Comparison of ENCODE assay signal across 22 cellular contexts in the genomic region with DNA sequence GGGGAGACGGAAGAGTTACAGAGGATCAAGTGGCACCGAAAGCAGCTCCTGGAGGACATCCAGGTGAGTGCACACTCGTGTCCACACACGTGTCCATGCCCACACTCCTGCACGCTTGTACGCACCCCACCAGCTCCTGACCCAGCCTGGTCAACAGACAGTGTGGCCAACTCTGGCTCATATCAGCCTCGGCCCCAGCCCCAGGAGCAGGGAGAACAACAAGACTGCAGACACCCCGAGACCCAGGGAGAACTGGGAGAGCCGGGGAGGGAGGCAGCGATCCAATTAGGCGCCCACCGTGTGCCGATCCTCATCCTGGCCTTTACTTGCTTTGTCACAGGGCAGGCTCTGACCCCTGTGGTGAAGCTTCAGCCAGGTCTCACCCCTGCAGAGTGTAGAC. TPM values are rescaled to one million over a fixed set of nuclear protein-coding genes. Genes with fewer than 3 reads are reported as not detected.
DNase-seq lines count a peak whose midpoint lies in the region; ATAC-seq and TF ChIP-seq lines count a peak whose summit lies in the region.
"Had no signal": no experiment of that assay in that cellular context is flagged by ENCODE, and none has a peak within 500 bp of the region (broad histone marks: within the 10 kb centered on the region; RNA-seq: fewer than 3 reads in every experiment).

No MANE protein-coding gene starts in this region.

- no peak for ATAC-seq in activated CD8-positive, alpha-beta T cell treated with anti-CD3 and anti-CD28 coated beads, Interleukin-2, amount 10 ng/mL, durations not matched to agents 7 days and 5 days
- no peak for ATAC-seq in activated CD8-positive, alpha-beta T cell treated with anti-CD3 and anti-CD28 coated beads for 36 hours
- ATAC-seq in CD4-positive, CD25-positive, alpha-beta regulatory T cell (ENCODE audit: low read depth in 2 of 2): no peak
- no peak for ATAC-seq in naive thymus-derived CD4-positive, alpha-beta T cell
- ATAC-seq in GM23338: no peak
- ATAC-seq: HepG2 had no signal

- CTCF ChIA-PET in activated CD8-positive, alpha-beta T cell treated with anti-CD3 and anti-CD28 coated beads, Interleukin-2, amount 10 ng/mL, durations not matched to agents 7 days and 5 days (lab: Charles Lee): interaction anchor here (1.6 kb wide), 1 partner anchor 32 kb away, joined by 3 read pairs; no protein-coding TSS in a partner anchor
- CTCF ChIA-PET in activated CD8-positive, alpha-beta T cell treated with anti-CD3 and anti-CD28 coated beads for 36 hours (lab: Charles Lee): interaction anchor here (1.3 kb wide), 1 partner anchor 33 kb away, joined by 4 read pairs; no protein-coding TSS in a partner anchor
- CTCF ChIA-PET in naive thymus-derived CD4-positive, alpha-beta T cell (lab: Charles Lee): interaction anchor here (0.6 kb wide), 1 partner anchor 1186 kb away, joined by 3 read pairs; no protein-coding TSS in a partner anchor

- H3K4me3 Mint-ChIP-seq in activated CD8-positive, alpha-beta T cell treated with anti-CD3 and anti-CD28 coated beads, Interleukin-2, amount 10 ng/mL, durations not matched to agents 7 days and 5 days: no peak overlapping the region
- no peak overlapping the region for H3K4me3 Mint-ChIP-seq in activated CD8-positive, alpha-beta T cell treated with anti-CD3 and anti-CD28 coated beads for 36 hours
- H3K4me3 Mint-ChIP-seq in CD4-positive, CD25-positive, alpha-beta regulatory T cell: peak overlapping the region in 1 of 4 donors; percentile 56
- H3K4me3 Mint-ChIP-seq in activated naive CD8-positive, alpha-beta T cell treated with anti-CD3 and anti-CD28 coated beads for 36 hours: no peak overlapping the region
- no peak overlapping the region for H3K4me3 Mint-ChIP-seq in naive thymus-derived CD4-positive, alpha-beta T cell
- no peak overlapping the region for H3K4me3 Mint-ChIP-seq in GM23338
- H3K4me3 Mint-ChIP-seq: HFFc6 had no signal

- H3K4me3 ChIP-seq in CD4-positive, CD25-positive, alpha-beta regulatory T cell (ENCODE audit: low read depth, low read length): no peak overlapping the region
- H3K4me3 ChIP-seq in naive thymus-derived CD4-positive, alpha-beta T cell (ENCODE audit: low read length): no peak overlapping the region
- no peak overlapping the region for H3K4me3 ChIP-seq in GM23338

- peaks cover 22% of the 10 kb centered on the region for H3K4me1 ChIP-seq in CD4-positive, CD25-positive, alpha-beta regulatory T cell (ENCODE audit: control insufficient read depth, insufficient read depth, low read length, poor library complexity, severe bottlenecking)
- H3K4me1 ChIP-seq in naive thymus-derived CD4-positive, alpha-beta T cell (ENCODE audit: control insufficient read depth in 2 of 2, insufficient read depth in 2 of 2, low read length in 2 of 2): peaks cover 16 to 23% of the 10 kb centered on the region in 2 donors
- no peaks in the 10 kb centered on the region for H3K4me1 ChIP-seq in GM23338 (ENCODE audit: insufficient read depth)

- no peak overlapping the region for H3K4me2 ChIP-seq in GM23338

- intact Hi-C loops in activated CD8-positive, alpha-beta T cell treated with anti-CD3 and anti-CD28 coated beads for 36 hours (cut with micrococcal nuclease): no loop called here
- intact Hi-C loops in naive thymus-derived CD4-positive, alpha-beta T cell (cut with micrococcal nuclease): no loop called here

- TF ChIP-seq CTCF in activated CD8-positive, alpha-beta T cell treated with anti-CD3 and anti-CD28 coated beads for 36 hours (IDR thresholded peaks at IDR 0.05): no peak
- TF ChIP-seq CTCF in GM23338 (conservative IDR thresholded peaks at IDR 0.05; ENCODE audit: low read depth in 2 of 2): no peak

- H3F3A ChIP-seq in GM23338 (replicated peaks; ENCODE audit: low read depth): no peaks in the 10 kb centered on the region

- H3K27ac Mint-ChIP-seq in activated CD8-positive, alpha-beta T cell treated with anti-CD3 and anti-CD28 coated beads, Interleukin-2, amount 10 ng/mL, durations not matched to agents 7 days and 5 days: peak overlapping the region; percentile 57
- no peak overlapping the region for H3K27ac Mint-ChIP-seq in activated CD8-positive, alpha-beta T cell treated with anti-CD3 and anti-CD28 coated beads for 36 hours
- H3K27ac Mint-ChIP-seq in CD4-positive, CD25-positive, alpha-beta regulatory T cell: peak overlapping the region in 2 of 3 donors; percentile 54 to 88
- peak overlapping the region; percentile 50 for H3K27ac Mint-ChIP-seq in activated naive CD8-positive, alpha-beta T cell treated with anti-CD3 and anti-CD28 coated beads for 36 hours
- peak overlapping the region in 6 of 9 donors; percentile 33 to 87 (median 54) for H3K27ac Mint-ChIP-seq in naive thymus-derived CD4-positive, alpha-beta T cell
- no peak overlapping the region for H3K27ac Mint-ChIP-seq in GM23338
- H3K27ac Mint-ChIP-seq: HFFc6 had no signal

- no peaks in the 10 kb centered on the region for H3K9me2 ChIP-seq in GM23338 (ENCODE audit: insufficient read depth)

- H3K79me2 ChIP-seq in GM23338 (replicated peaks; ENCODE audit: insufficient read depth): no peaks in the 10 kb centered on the region

- peaks cover 88% of the 10 kb centered on the region for H3K36me3 Mint-ChIP-seq in activated CD8-positive, alpha-beta T cell treated with anti-CD3 and anti-CD28 coated beads, Interleukin-2, amount 10 ng/mL, durations not matched to agents 7 days and 5 days (ENCODE audit: low read depth)
- H3K36me3 Mint-ChIP-seq in activated CD8-positive, alpha-beta T cell treated with anti-CD3 and anti-CD28 coated beads for 36 hours (ENCODE audit: low read depth): peaks cover 36% of the 10 kb centered on the region
- H3K36me3 Mint-ChIP-seq in CD4-positive, CD25-positive, alpha-beta regulatory T cell: peaks cover 56% of the 10 kb centered on the region
- H3K36me3 Mint-ChIP-seq in activated naive CD8-positive, alpha-beta T cell treated with anti-CD3 and anti-CD28 coated beads for 36 hours: peaks cover 31% of the 10 kb centered on the region
- peaks cover 20 to 64% (median 47%) of the 10 kb centered on the region in 5 donors for H3K36me3 Mint-ChIP-seq in naive thymus-derived CD4-positive, alpha-beta T cell
- H3K36me3 Mint-ChIP-seq in GM23338 (ENCODE audit: low read depth): no peaks in the 10 kb centered on the region

- no peak overlapping the region for H2AFZ ChIP-seq in GM23338

- no peaks in the 10 kb centered on the region for H4K20me1 ChIP-seq in GM23338 (replicated peaks; ENCODE audit: insufficient read depth)

- H3K27me3 Mint-ChIP-seq in activated CD8-positive, alpha-beta T cell treated with anti-CD3 and anti-CD28 coated beads, Interleukin-2, amount 10 ng/mL, durations not matched to agents 7 days and 5 days (ENCODE audit: low read depth): no peaks in the 10 kb centered on the region
- H3K27me3 Mint-ChIP-seq in activated CD8-positive, alpha-beta T cell treated with anti-CD3 and anti-CD28 coated beads for 36 hours: no peaks in the 10 kb centered on the region
- no peaks in the 10 kb centered on the region for H3K27me3 Mint-ChIP-seq in CD4-positive, CD25-positive, alpha-beta regulatory T cell
- H3K27me3 Mint-ChIP-seq in activated naive CD8-positive, alpha-beta T cell treated with anti-CD3 and anti-CD28 coated beads for 36 hours: no peaks in the 10 kb centered on the region
- H3K27me3 Mint-ChIP-seq in naive thymus-derived CD4-positive, alpha-beta T cell: no peaks in the 10 kb centered on the region
- H3K27me3 Mint-ChIP-seq in GM23338 (ENCODE audit: insufficient read depth, low read depth, poor library complexity): peaks cover 10% of the 10 kb centered on the region

- no peak for DNase-seq in activated CD8-positive, alpha-beta T cell treated with anti-CD3 and anti-CD28 coated beads, Interleukin-2, amount 10 ng/mL, durations not matched to agents 7 days and 5 days
- no peak for DNase-seq in activated CD8-positive, alpha-beta T cell treated with anti-CD3 and anti-CD28 coated beads for 36 hours
- DNase-seq in CD4-positive, CD25-positive, alpha-beta regulatory T cell: no peak
- DNase-seq in activated naive CD8-positive, alpha-beta T cell treated with anti-CD3 and anti-CD28 coated beads for 36 hours: no peak
- no peak for DNase-seq in naive thymus-derived CD4-positive, alpha-beta T cell
- DNase-seq in GM23338 (ENCODE audit: low spot score): no peak
- no peak for DNase-seq in LoVo (ENCODE audit: low spot score)
- no peak for DNase-seq in DMS153 treated with DMSO at 0.1 percent for 48 hours (lab: John Stamatoyannopoulos, UW; ENCODE audit: unreplicated experiment)
- DNase-seq: DMS79, H7, HFFc6, KBM-7, MV-4-11, NCI-H1417, NCI-H187, NCI-H226, NCI-H524, NCI-H82, OCI-M1, SHP77 had no signal

- H3K27ac ChIP-seq in CD4-positive, CD25-positive, alpha-beta regulatory T cell (ENCODE audit: insufficient read depth, low read length, poor library complexity, severe bottlenecking): no peak overlapping the region
- no peak overlapping the region for H3K27ac ChIP-seq in naive thymus-derived CD4-positive, alpha-beta T cell (ENCODE audit: low read depth, low read length)
- H3K27ac ChIP-seq in GM23338 (ENCODE audit: low read depth): no peak overlapping the region

- POLR2A ChIA-PET in activated CD8-positive, alpha-beta T cell treated with anti-CD3 and anti-CD28 coated beads, Interleukin-2, amount 10 ng/mL, durations not matched to agents 7 days and 5 days (lab: Charles Lee): interaction anchor here (0.7 to 0.8 kb wide), 2 partner anchors 12 to 13 kb away, joined by 3 read pairs; no protein-coding TSS in a partner anchor
- POLR2A ChIA-PET in activated CD8-positive, alpha-beta T cell treated with anti-CD3 and anti-CD28 coated beads for 36 hours (lab: Charles Lee): interaction anchor here (1.6 to 1.8 kb wide), 2 partner anchors 11 to 12 kb away, joined by 6 to 7 read pairs; a partner anchor contains a TSS
- POLR2A ChIA-PET in naive thymus-derived CD4-positive, alpha-beta T cell (lab: Charles Lee): interaction anchor here (0.7 to 1.5 kb wide), 3 partner anchors 10 to 22 kb away, joined by 3 to 5 read pairs (median 3); a partner anchor contains a TSS

- H3K27me3 ChIP-seq in CD4-positive, CD25-positive, alpha-beta regulatory T cell (ENCODE audit: control insufficient read depth, insufficient read depth, low read length): no peaks in the 10 kb centered on the region
- H3K27me3 ChIP-seq in naive thymus-derived CD4-positive, alpha-beta T cell (ENCODE audit: control insufficient read depth in 2 of 2, insufficient read depth in 2 of 2, low read length in 2 of 2): no peaks in the 10 kb centered on the region
- H3K27me3 ChIP-seq in GM23338 (ENCODE audit: insufficient read depth): no peaks in the 10 kb centered on the region

- H3K36me3 ChIP-seq in CD4-positive, CD25-positive, alpha-beta regulatory T cell (ENCODE audit: control insufficient read depth, insufficient read depth, low read length): peaks cover 83% of the 10 kb centered on the region
- peaks cover 28 to 91% (median 38%) of the 10 kb centered on the region in 3 experiments for H3K36me3 ChIP-seq in naive thymus-derived CD4-positive, alpha-beta T cell (ENCODE audit: control insufficient read depth in 2 of 3, insufficient read depth in 3 of 3, low read length in 3 of 3)
- no peaks in the 10 kb centered on the region for H3K36me3 ChIP-seq in GM23338 (ENCODE audit: insufficient read depth)

- no peaks in the 10 kb centered on the region for H3K9me3 ChIP-seq in CD4-positive, CD25-positive, alpha-beta regulatory T cell (ENCODE audit: control insufficient read depth in 2 of 2, low read length in 2 of 2)
- no peaks in the 10 kb centered on the region for H3K9me3 ChIP-seq in naive thymus-derived CD4-positive, alpha-beta T cell (ENCODE audit: control insufficient read depth in 2 of 3, low read length in 3 of 3)

- peaks cover 86% of the 10 kb centered on the region for H3K4me1 Mint-ChIP-seq in activated CD8-positive, alpha-beta T cell treated with anti-CD3 and anti-CD28 coated beads, Interleukin-2, amount 10 ng/mL, durations not matched to agents 7 days and 5 days (ENCODE audit: low read depth)
- peaks cover 69% of the 10 kb centered on the region for H3K4me1 Mint-ChIP-seq in activated CD8-positive, alpha-beta T cell treated with anti-CD3 and anti-CD28 coated beads for 36 hours (ENCODE audit: low read depth)
- H3K4me1 Mint-ChIP-seq in CD4-positive, CD25-positive, alpha-beta regulatory T cell: peaks cover 0 to 74% (median 31%) of the 10 kb centered on the region in 4 donors
- H3K4me1 Mint-ChIP-seq in activated naive CD8-positive, alpha-beta T cell treated with anti-CD3 and anti-CD28 coated beads for 36 hours: peaks cover 44% of the 10 kb centered on the region
- H3K4me1 Mint-ChIP-seq in naive thymus-derived CD4-positive, alpha-beta T cell: peaks cover 48 to 83% (median 77%) of the 10 kb centered on the region in 7 donors
- H3K4me1 Mint-ChIP-seq in GM23338: peaks cover 8% of the 10 kb centered on the region; the same call in 2 of the 3 replicates

- H3K9me3 Mint-ChIP-seq in activated CD8-positive, alpha-beta T cell treated with anti-CD3 and anti-CD28 coated beads, Interleukin-2, amount 10 ng/mL, durations not matched to agents 7 days and 5 days (ENCODE audit: insufficient read depth): no peaks in the 10 kb centered on the region
- peaks cover 2% of the 10 kb centered on the region for H3K9me3 Mint-ChIP-seq in activated CD8-positive, alpha-beta T cell treated with anti-CD3 and anti-CD28 coated beads for 36 hours
- no peaks in the 10 kb centered on the region for H3K9me3 Mint-ChIP-seq in CD4-positive, CD25-positive, alpha-beta regulatory T cell
- no peaks in the 10 kb centered on the region for H3K9me3 Mint-ChIP-seq in activated naive CD8-positive, alpha-beta T cell treated with anti-CD3 and anti-CD28 coated beads for 36 hours
- peaks cover 0 to 4% (median 0%) of the 10 kb centered on the region in 11 donors for H3K9me3 Mint-ChIP-seq in naive thymus-derived CD4-positive, alpha-beta T cell
- H3K9me3 Mint-ChIP-seq in GM23338: peaks cover 4% of the 10 kb centered on the region; the same call in 1 of the 3 replicates

RNA-seq across cellular contexts. Expression of a gene that starts 10.3 kb away (rescaled TPM):
- total RNA-seq in activated CD8-positive, alpha-beta T cell treated with anti-CD3 and anti-CD28 coated beads, Interleukin-2, amount 10 ng/mL, durations not matched to agents 7 days and 5 days: 100 to 1,000 TPM; 107 to 114 TPM
- 10 to 100 TPM; 33.2 to 33.4 TPM for total RNA-seq in activated CD8-positive, alpha-beta T cell treated with anti-CD3 and anti-CD28 coated beads for 36 hours
- 153 TPM for total RNA-seq in CD4-positive, CD25-positive, alpha-beta regulatory T cell
- polyA plus RNA-seq in CD4-positive, CD25-positive, alpha-beta regulatory T cell: 10 to 100 TPM; 47.4 to 56.9 (median 48.9) TPM
- 10 to 100 TPM; 16.6 to 17.3 TPM for total RNA-seq in activated naive CD8-positive, alpha-beta T cell treated with anti-CD3 and anti-CD28 coated beads for 36 hours
- 100 to 1,000 TPM; 123 to 227 (median 214) TPM for total RNA-seq in naive thymus-derived CD4-positive, alpha-beta T cell
- polyA plus RNA-seq in naive thymus-derived CD4-positive, alpha-beta T cell: 10 to 100 TPM; 49.5 to 71.1 TPM
- total RNA-seq in GM23338 (2014; rRNA removed; shearing (Covaris generic)): not detected in 2 replicates
- not detected in 2 replicates for polyA plus RNA-seq in GM23338 (2016; fragmentation: Nextera tagmentation; extraction: Ambion mirVana)
- total RNA-seq: H7, HepG2 had no signal
- polyA plus RNA-seq: BJ, HepG2 had no signal

RNA-seq across cellular contexts. Expression of a gene that starts 48.6 kb away (rescaled TPM):
- 1,000 to 10,000 TPM; 1,167 to 1,252 TPM for total RNA-seq in activated CD8-positive, alpha-beta T cell treated with anti-CD3 and anti-CD28 coated beads, Interleukin-2, amount 10 ng/mL, durations not matched to agents 7 days and 5 days
- 100 to 1,000 TPM; 699 to 717 TPM for total RNA-seq in activated CD8-positive, alpha-beta T cell treated with anti-CD3 and anti-CD28 coated beads for 36 hours
- 537 TPM for total RNA-seq in CD4-positive, CD25-positive, alpha-beta regulatory T cell
- polyA plus RNA-seq in CD4-positive, CD25-positive, alpha-beta regulatory T cell: 1,000 to 10,000 TPM in 2 of 4 donors, 100 to 1,000 TPM in 2; 861 to 1,162 (median 988) TPM
- total RNA-seq in activated naive CD8-positive, alpha-beta T cell treated with anti-CD3 and anti-CD28 coated beads for 36 hours: 100 to 1,000 TPM; 518 to 528 TPM
- total RNA-seq in naive thymus-derived CD4-positive, alpha-beta T cell: 100 to 1,000 TPM; 263 to 886 (median 301) TPM
- polyA plus RNA-seq in naive thymus-derived CD4-positive, alpha-beta T cell: 100 to 1,000 TPM; 838 to 852 TPM
- 2.7 and 3.8 TPM in 2 replicates for total RNA-seq in GM23338 (2014; rRNA removed; shearing (Covaris generic))
- 2.4 and 3.1 TPM in 2 replicates for polyA plus RNA-seq in GM23338 (2016; fragmentation: Nextera tagmentation; extraction: Ambion mirVana)
- total RNA-seq: HepG2 had no signal

Comparison
In these comparisons a context has a peak if more than half of its experiments do, and no peak if none do; other contexts are left out.
1. H3K27ac Mint-ChIP-seq: peak in activated CD8-positive, alpha-beta T cell treated with anti-CD3 and anti-CD28 coated beads, Interleukin-2, amount 10 ng/mL, durations not matched to agents 7 days and 5 days (single experiment), CD4-positive, CD25-positive, alpha-beta regulatory T cell (2 of 3), activated naive CD8-positive, alpha-beta T cell treated with anti-CD3 and anti-CD28 coated beads for 36 hours (single experiment) and naive thymus-derived CD4-positive, alpha-beta T cell (6 of 9); none in activated CD8-positive, alpha-beta T cell treated with anti-CD3 and anti-CD28 coated beads for 36 hours (single experiment) and GM23338 (single experiment).
2. RNA of a gene that starts 10.3 kb away (total RNA-seq): 123 to 227 TPM in naive thymus-derived CD4-positive, alpha-beta T cell, 153 TPM in CD4-positive, CD25-positive, alpha-beta regulatory T cell (single experiment), 107 to 114 TPM in activated CD8-positive, alpha-beta T cell treated with anti-CD3 and anti-CD28 coated beads, Interleukin-2, amount 10 ng/mL, durations not matched to agents 7 days and 5 days, 33.2 to 33.4 TPM in activated CD8-positive, alpha-beta T cell treated with anti-CD3 and anti-CD28 coated beads for 36 hours and 16.6 to 17.3 TPM in activated naive CD8-positive, alpha-beta T cell treated with anti-CD3 and anti-CD28 coated beads for 36 hours; not detected in GM23338; every median in the first group is over 10 times any median in the second.
3. RNA of a gene that starts 48.6 kb away (total RNA-seq): 1,167 to 1,252 TPM in activated CD8-positive, alpha-beta T cell treated with anti-CD3 and anti-CD28 coated beads, Interleukin-2, amount 10 ng/mL, durations not matched to agents 7 days and 5 days, 699 to 717 TPM in activated CD8-positive, alpha-beta T cell treated with anti-CD3 and anti-CD28 coated beads for 36 hours, 537 TPM in CD4-positive, CD25-positive, alpha-beta regulatory T cell (single experiment), 518 to 528 TPM in activated naive CD8-positive, alpha-beta T cell treated with anti-CD3 and anti-CD28 coated beads for 36 hours and 263 to 886 TPM in naive thymus-derived CD4-positive, alpha-beta T cell; 2.7 to 3.8 TPM in GM23338; every median in the first group is over 10 times any median in the second.